Comparison of ENCODE assay signal across 11 cellular contexts in the genomic region with DNA sequence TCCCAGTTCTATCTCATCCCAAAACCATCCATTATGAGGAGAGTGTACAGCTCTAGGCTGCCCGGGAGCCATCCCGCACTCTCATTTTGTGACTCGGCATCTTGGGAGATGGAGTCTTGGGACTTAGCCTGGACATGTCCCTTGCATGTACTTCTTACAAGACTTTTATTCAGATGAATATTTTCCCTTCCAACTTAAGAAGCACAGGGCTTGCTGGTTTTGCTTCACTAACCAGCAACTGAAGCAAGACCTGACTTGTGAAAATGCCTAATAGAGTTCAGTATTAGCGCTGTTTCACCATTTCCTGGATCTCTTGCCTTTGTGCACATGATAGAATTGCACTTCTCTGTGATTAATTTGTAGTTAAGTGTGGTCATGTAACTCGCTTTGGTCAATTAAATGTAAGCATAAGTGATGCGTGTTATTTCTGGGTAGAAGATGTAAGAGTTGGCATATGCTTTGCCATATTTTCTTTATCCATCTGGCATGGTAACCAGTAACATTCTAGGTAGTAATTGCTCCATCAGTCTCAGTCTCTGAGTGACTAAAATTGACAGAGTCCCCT. TPM values are rescaled to one million over a fixed set of nuclear protein-coding genes. Genes with fewer than 3 reads are reported as not detected.
DNase-seq lines count a peak whose midpoint lies in the region; ATAC-seq and TF ChIP-seq lines count a peak whose summit lies in the region.
"Had no signal": no experiment of that assay in that cellular context is flagged by ENCODE, and none has a peak within 500 bp of the region (broad histone marks: within the 10 kb centered on the region; RNA-seq: fewer than 3 reads in every experiment).

No MANE protein-coding gene starts in this region.

- H3K27ac ChIP-seq in mesenchymal stem cell (ENCODE audit: low read length, poor library complexity, severe bottlenecking) = peak overlapping the region; percentile 93
- no peak overlapping the region for H3K27ac ChIP-seq in WERI-Rb-1
- no peak overlapping the region for H3K27ac ChIP-seq in PC-3 (ENCODE audit: low read length)
- H3K27ac ChIP-seq: pancreas had no signal

- H2BK12ac ChIP-seq in mesenchymal stem cell (ENCODE audit: low read length in 2 of 2) = peak overlapping the region in 1 of 2 experiments; percentile 1

- H3K14ac ChIP-seq in mesenchymal stem cell (ENCODE audit: low read length in 2 of 2) = peak overlapping the region in 1 of 2 experiments; percentile 76

- no peak overlapping the region for H4K8ac ChIP-seq in mesenchymal stem cell (ENCODE audit: low read length)

- H3K4me3 Mint-ChIP-seq in stimulated activated naive CD8-positive, alpha-beta T cell treated with anti-CD3 and anti-CD28 coated beads, Interleukin-15, amount 100 ng/mL, for 72 hours = no peak overlapping the region

- peaks cover 0 to 5% of the 10 kb centered on the region in 2 donors for H3K9me3 Mint-ChIP-seq in stimulated activated naive CD8-positive, alpha-beta T cell treated with anti-CD3 and anti-CD28 coated beads, Interleukin-15, amount 100 ng/mL, for 72 hours

- no peak overlapping the region for H2BK120ac ChIP-seq in mesenchymal stem cell (ENCODE audit: low read depth, low read length)

- H3K18ac ChIP-seq in mesenchymal stem cell (ENCODE audit: low read depth in 1 of 2, low read length in 2 of 2) = peak overlapping the region in 1 of 2 experiments; percentile 57

- H2AFZ ChIP-seq in mesenchymal stem cell (ENCODE audit: low read depth, low read length) = no peak overlapping the region
- H2AFZ ChIP-seq in PC-3 (ENCODE audit: low read length) = no peak overlapping the region

- no TSS peak for BruUV-seq in PC-3 (replicated peaks; lab: Mats Ljungman, UMichigan)

- TF ChIP-seq CTCF in WERI-Rb-1 (IDR thresholded peaks at IDR 0.05; ENCODE audit: low read depth, low read length) (no peak), PC-3 (conservative IDR thresholded peaks at IDR 0.05; ENCODE audit: low read depth, low read length) (no peak)

- no peak overlapping the region for H3K27ac Mint-ChIP-seq in stimulated activated naive CD8-positive, alpha-beta T cell treated with anti-CD3 and anti-CD28 coated beads, Interleukin-15, amount 100 ng/mL, for 72 hours
- H3K27ac Mint-ChIP-seq: activated naive CD4-positive, alpha-beta T cell treated with anti-CD3 and anti-CD28 coated beads, Interleukin-2, amount 50 U/mL, for 72 hours had no signal

- no peaks in the 10 kb centered on the region for H3K27me3 Mint-ChIP-seq in stimulated activated naive CD8-positive, alpha-beta T cell treated with anti-CD3 and anti-CD28 coated beads, Interleukin-15, amount 100 ng/mL, for 72 hours

- no peak overlapping the region for H3K23ac ChIP-seq in mesenchymal stem cell (ENCODE audit: low read length in 2 of 2)

- H2AK5ac ChIP-seq in mesenchymal stem cell (ENCODE audit: low read length, severe bottlenecking) = peak overlapping the region; percentile 29

- DNase-seq in mesenchymal stem cell (no peak), WERI-Rb-1 (no peak), PC-3 (no peak), activated T-cell treated with anti-CD3 and anti-CD28 coated beads for 4 hours (no peak)
- no peak for DNase-seq in stimulated activated naive CD8-positive, alpha-beta T cell treated with anti-CD3 and anti-CD28 coated beads, Interleukin-15, amount 100 ng/mL, for 72 hours
- DNase-seq: effector CD4-positive, alpha-beta T cell; pancreas had no signal

- H3K9me3 ChIP-seq in mesenchymal stem cell (ENCODE audit: control insufficient read depth, low read length) = no peaks in the 10 kb centered on the region
- H3K9me3 ChIP-seq in WERI-Rb-1 (ENCODE audit: severe bottlenecking) = no peaks in the 10 kb centered on the region
- no peaks in the 10 kb centered on the region for H3K9me3 ChIP-seq in PC-3 (ENCODE audit: low read length)
- H3K9me3 ChIP-seq: pancreas had no signal

- H3K4me1 Mint-ChIP-seq in stimulated activated naive CD8-positive, alpha-beta T cell treated with anti-CD3 and anti-CD28 coated beads, Interleukin-15, amount 100 ng/mL, for 72 hours = peaks cover 39% of the 10 kb centered on the region

- H2BK15ac ChIP-seq in mesenchymal stem cell (ENCODE audit: low read depth, poor library complexity, severe bottlenecking) = no peak overlapping the region

- H4K20me1 ChIP-seq in PC-3 (ENCODE audit: low read length) = no peaks in the 10 kb centered on the region

- peak overlapping the region in 1 of 2 experiments; percentile 79 for H3K4ac ChIP-seq in mesenchymal stem cell (ENCODE audit: low read depth in 1 of 2, low read length in 2 of 2)

- H3F3A ChIP-seq in PC-3 (ENCODE audit: low read length, unreplicated experiment) = no peaks in the 10 kb centered on the region

- H3K79me2 ChIP-seq in PC-3 (ENCODE audit: low read length) = no peaks in the 10 kb centered on the region

- peak overlapping the region; percentile 6 for H3K9ac ChIP-seq in mesenchymal stem cell (ENCODE audit: low read length)
- no peak overlapping the region for H3K9ac ChIP-seq in PC-3 (ENCODE audit: low read length)

- H3K79me1 ChIP-seq in mesenchymal stem cell (replicated peaks; ENCODE audit: low read length, poor library complexity, severe bottlenecking) = no peaks in the 10 kb centered on the region

- peak; percentile 77 for ATAC-seq in GM18861 (IDR thresholded peaks at IDR 0.05; ENCODE audit: unreplicated experiment)
- ATAC-seq in GM21619 (IDR thresholded peaks at IDR 0.05; ENCODE audit: unreplicated experiment) = peak; percentile 65
- ATAC-seq in HG03558 (IDR thresholded peaks at IDR 0.05; ENCODE audit: extremely low read depth, unreplicated experiment) = peak; percentile 61
- no peak for ATAC-seq in stimulated activated naive CD8-positive, alpha-beta T cell treated with anti-CD3 and anti-CD28 coated beads, Interleukin-15, amount 100 ng/mL, for 72 hours
- no peak for ATAC-seq in PC-3
- ATAC-seq: activated naive CD4-positive, alpha-beta T cell treated with anti-CD3 and anti-CD28 coated beads, Interleukin-2, amount 50 U/mL, for 72 hours; pancreas had no signal

- intact Hi-C loops in PC-3 (cut with micrococcal nuclease) = no loop called here

- POLR2A ChIA-PET in PC-3 (lab: Charles Lee; ENCODE audit: unreplicated experiment) = no interaction called here

- H4K91ac ChIP-seq in mesenchymal stem cell (ENCODE audit: low read length) = no peak overlapping the region

- H3K36me3 ChIP-seq in mesenchymal stem cell (ENCODE audit: control insufficient read depth in 1 of 2, insufficient read depth in 2 of 2, low read depth in 1 of 2, low read length in 2 of 2) (peaks cover 0 to 24% of the 10 kb centered on the region in 2 experiments), WERI-Rb-1 (no peaks in the 10 kb centered on the region), PC-3 (ENCODE audit: low read depth, low read length) (no peaks in the 10 kb centered on the region)
- H3K36me3 ChIP-seq: pancreas had no signal

- peaks cover 2% of the 10 kb centered on the region for H3K4me1 ChIP-seq in mesenchymal stem cell (ENCODE audit: control insufficient read depth, insufficient read depth, low read depth, low read length)
- peaks cover 4% of the 10 kb centered on the region; the same call in 1 of the 2 replicates for H3K4me1 ChIP-seq in PC-3 (ENCODE audit: insufficient read depth, low read length)
- H3K4me1 ChIP-seq: pancreas had no signal

- H3K9me2 ChIP-seq in PC-3 (replicated peaks; ENCODE audit: low read length) = no peaks in the 10 kb centered on the region

- H3K27me3 ChIP-seq in mesenchymal stem cell (ENCODE audit: control insufficient read depth in 1 of 2, insufficient read depth in 1 of 2, low read length in 2 of 2) (no peaks in the 10 kb centered on the region), WERI-Rb-1 (ENCODE audit: insufficient read depth, low read depth, severe bottlenecking) (no peaks in the 10 kb centered on the region), PC-3 (ENCODE audit: low read length) (no peaks in the 10 kb centered on the region)
- H3K27me3 ChIP-seq: pancreas had no signal

- peak overlapping the region; percentile 87 for H2BK5ac ChIP-seq in mesenchymal stem cell (ENCODE audit: low read depth, low read length, poor library complexity, severe bottlenecking)

- H3K4me3 ChIP-seq in mesenchymal stem cell (ENCODE audit: insufficient read depth in 1 of 2, low read depth in 1 of 2, low read length in 2 of 2) (no peak overlapping the region), WERI-Rb-1 (ENCODE audit: low read depth, low read length) (no peak overlapping the region), PC-3 (ENCODE audit: low read length) (no peak overlapping the region)
- H3K4me3 ChIP-seq: pancreas had no signal

- CTCF ChIA-PET in PC-3 (lab: Charles Lee) = no interaction called here

- H3K4me2 ChIP-seq in mesenchymal stem cell (ENCODE audit: low read length, poor library complexity, severe bottlenecking) (no peak overlapping the region), PC-3 (ENCODE audit: low read length) (no peak overlapping the region)

- over 99% methylated on average over 6 of the region's 6 CpGs for WGBS in mesenchymal stem cell

RNA-seq across cellular contexts. Expression of a gene that starts 55.8 kb away (rescaled TPM):
- polyA plus RNA-seq in mesenchymal stem cell (2013, experiment 1 of 2) = 15.2 TPM
- 15.5 TPM for polyA plus RNA-seq in mesenchymal stem cell (2013, experiment 2 of 2)
- 0.46 and 1.4 TPM in 2 replicates for total RNA-seq in PC-3 (2014; rRNA removed)

Comparison
In these comparisons a context has a peak if more than half of its experiments do, and no peak if none do; other contexts are left out.
1. ATAC-seq: peak in GM18861 (single experiment), GM21619 (single experiment) and HG03558 (single experiment); none in stimulated activated naive CD8-positive, alpha-beta T cell treated with anti-CD3 and anti-CD28 coated beads, Interleukin-15, amount 100 ng/mL, for 72 hours (single experiment) and PC-3 (single experiment).